21 cellular contexts compared by ENCODE assay signal in genomic region chr5:132539716-132540115, GRCh38. TPM values are rescaled to one million over a fixed set of nuclear protein-coding genes. Genes with fewer than 3 reads are reported as not detected.
"Had no signal": no experiment of that assay in that cellular context is flagged by ENCODE, and none has a peak within 500 bp of the region (broad histone marks: within the 10 kb centered on the region; RNA-seq: fewer than 3 reads in every experiment).

No MANE protein-coding gene starts in this region.

- H3K4me3 ChIP-seq: MG63, SJSA1, SK-N-MC had no signal

- H3K36me3 ChIP-seq: MG63, SJSA1 had no signal

- H3K27ac ChIP-seq: HL-60, SJSA1, SK-N-MC had no signal

- H3K4me1 ChIP-seq: SJSA1 had no signal

- H3K9me3 ChIP-seq: MG63 had no signal

- DNase-seq: Karpas-422, KG1, MG63, NCI-H1092, NCI-H1436 treated with DMSO at 0.1 percent for 48 hours, NCI-H1694, NCI-H187 treated with DMSO at 0.1 percent for 48 hours, NCI-H2029 treated with DMSO at 0.1 percent for 48 hours, NCI-H2171 treated with DMSO at 0.1 percent for 48 hours, NCI-H345, NCI-H524, NCI-H526 treated with DMSO at 0.1 percent for 48 hours, NCI-H748 treated with DMSO at 0.1 percent for 48 hours, Right ventricle myocardium superior, RPMI8226, SIG-M5, SW 1271 had no signal

RNA-seq across cellular contexts. Expression of gene IL5, which starts 3.6 kb away (rescaled TPM):
- total RNA-seq: NCI-H460, Right ventricle myocardium superior, SJSA1 had no signal
